10 cellular contexts compared by ENCODE assay signal in the genomic region with DNA sequence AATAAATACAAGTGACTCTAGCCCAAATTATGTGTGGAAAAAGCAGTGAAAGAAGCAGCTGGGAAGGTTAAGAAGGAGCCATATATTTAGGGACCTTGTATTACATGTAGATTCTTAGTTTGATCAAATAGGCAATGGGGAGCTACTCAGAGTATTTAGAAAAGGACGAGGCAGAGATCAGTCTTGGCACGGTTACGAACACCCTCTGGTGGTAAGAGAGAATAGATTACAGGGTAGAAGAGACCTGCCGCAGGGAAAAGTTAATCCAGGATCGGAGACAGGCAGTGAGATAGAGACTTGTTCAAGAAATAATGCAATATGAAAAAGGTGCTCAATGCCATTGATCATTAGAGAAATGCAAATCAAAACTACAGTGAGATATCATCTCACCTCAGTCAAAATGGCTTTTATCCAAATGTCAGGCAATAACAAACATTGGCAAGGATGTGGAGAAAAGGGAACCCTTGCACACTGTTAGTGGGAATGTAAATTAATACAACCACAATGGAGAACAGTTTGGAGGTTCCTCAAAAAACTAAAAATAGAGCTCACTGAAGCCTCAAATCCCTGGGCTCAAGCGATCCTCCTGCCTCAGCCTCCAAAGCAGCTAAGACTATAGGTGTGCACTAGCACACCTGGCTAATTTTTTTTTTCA. TPM values are rescaled to one million over a fixed set of nuclear protein-coding genes. Genes with fewer than 3 reads are reported as not detected.
DNase-seq lines count a peak whose midpoint lies in the region; ATAC-seq and TF ChIP-seq lines count a peak whose summit lies in the region.
"Had no signal": no experiment of that assay in that cellular context is flagged by ENCODE, and none has a peak within 500 bp of the region (broad histone marks: within the 10 kb centered on the region; RNA-seq: fewer than 3 reads in every experiment).

No MANE protein-coding gene starts in this region.

- H3K9me3 Mint-ChIP-seq in CD4-positive, alpha-beta T cell: no peaks in the 10 kb centered on the region

- intact Hi-C loops in CD4-positive, alpha-beta T cell (cut with DNase I, micrococcal nuclease): no loop called here

- in situ Hi-C loops in KBM-7 (cut with MboI; ENCODE audit: low pct_unique_long_range_greater_than_20kb, low sequenced_read_pairs): loop anchor here (25.0 kb wide), 1 partner anchor 619 kb away; no protein-coding TSS in a partner anchor
- in situ Hi-C loops in brain microvascular endothelial cell (cut with HindIII; ENCODE audit: low pct_ligation_motif_present, low sequenced_read_pairs): no loop called here

- no peaks in the 10 kb centered on the region for H3K27me3 ChIP-seq in brain microvascular endothelial cell (replicated peaks)
- no peaks in the 10 kb centered on the region for H3K27me3 ChIP-seq in CD4-positive, alpha-beta T cell (ENCODE audit: control insufficient read depth, insufficient read depth, low read length)

- POLR2A ChIA-PET in CD4-positive, alpha-beta T cell (lab: Charles Lee): no interaction called here

- H3K27ac Mint-ChIP-seq in CD4-positive, alpha-beta T cell: no peak overlapping the region

- no peak overlapping the region for H3K4me3 Mint-ChIP-seq in CD4-positive, alpha-beta T cell

- ATAC-seq in left lobe of liver: peak; percentile 99
- no peak for ATAC-seq in CD4-positive, alpha-beta T cell (ENCODE audit: poor library complexity)

- peak; percentile 69 for TF ChIP-seq CTCF in brain microvascular endothelial cell (IDR thresholded peaks at IDR 0.05; ENCODE audit: low read depth, low read length, missing control alignments)
- TF ChIP-seq CTCF in CD4-positive, alpha-beta T cell (IDR thresholded peaks at IDR 0.05): no peak

- DNase-seq in AG08395 (ENCODE audit: low spot score): peak; percentile 21
- peak; percentile 30 for DNase-seq in KBM-7
- DNase-seq in brain microvascular endothelial cell: peak; percentile 50
- DNase-seq in left lobe of liver (ENCODE audit: low spot score): peak; percentile 51
- DNase-seq in CD4-positive, alpha-beta T cell: no peak
- no peak for DNase-seq in GF-D8 (lab: John Stamatoyannopoulos, UW)
- no peak for DNase-seq in amniotic stem cell (lab: John Stamatoyannopoulos, UW)
- no peak for DNase-seq in stimulated activated CD4-positive, alpha-beta T cell treated with anti-CD3 and anti-CD28 coated beads, Interleukin-15, amount 100 ng/mL, for 24 hours
- DNase-seq: aorta, NCI-H345 had no signal

- no peak overlapping the region for H3K4me3 ChIP-seq in brain microvascular endothelial cell (ENCODE audit: low read depth, low read length)

- no peaks in the 10 kb centered on the region for H3K27me3 Mint-ChIP-seq in CD4-positive, alpha-beta T cell

- no peak overlapping the region for H3K27ac ChIP-seq in brain microvascular endothelial cell
- H3K27ac ChIP-seq in CD4-positive, alpha-beta T cell (ENCODE audit: low read depth, low read length): no peak overlapping the region

- H3K9me3 ChIP-seq in CD4-positive, alpha-beta T cell (ENCODE audit: control insufficient read depth, low read length): no peaks in the 10 kb centered on the region

- CTCF ChIA-PET in CD4-positive, alpha-beta T cell (lab: Charles Lee): interaction anchor here (0.7 to 0.9 kb wide), 2 partner anchors 12 to 607 kb away, joined by 3 read pairs; partner anchors contain the start of gene INIP

- H3K36me3 Mint-ChIP-seq in CD4-positive, alpha-beta T cell (ENCODE audit: low read depth): peaks cover 69% of the 10 kb centered on the region

- peaks cover 44% of the 10 kb centered on the region for H3K4me1 Mint-ChIP-seq in CD4-positive, alpha-beta T cell (ENCODE audit: low read depth)

- no peaks in the 10 kb centered on the region for H3K36me3 ChIP-seq in brain microvascular endothelial cell (replicated peaks)

RNA-seq across cellular contexts. Expression of gene INIP, which starts 12.0 kb away (rescaled TPM):
- 7.3 TPM for total RNA-seq in left lobe of liver
- 1 to 10 TPM; 7.8 to 9.1 TPM for total RNA-seq in CD4-positive, alpha-beta T cell

RNA-seq across cellular contexts. Expression of gene SNX30, which starts 44.7 kb away (rescaled TPM):
- 6.0 TPM for total RNA-seq in left lobe of liver
- 1 to 10 TPM; 5.2 to 5.8 TPM for total RNA-seq in CD4-positive, alpha-beta T cell

Comparison
In these comparisons a context has a peak if more than half of its experiments do, and no peak if none do; other contexts are left out.
1. DNase-seq: peak in AG08395 (single experiment), KBM-7 (single experiment), brain microvascular endothelial cell (single experiment) and left lobe of liver (single experiment); none in CD4-positive, alpha-beta T cell (0 of 10), GF-D8 (single experiment), amniotic stem cell (single experiment) and stimulated activated CD4-positive, alpha-beta T cell treated with anti-CD3 and anti-CD28 coated beads, Interleukin-15, amount 100 ng/mL, for 24 hours (single experiment).